Comparison of ENCODE assay signal across 22 cellular contexts in genomic region chr7:155410436-155410835, GRCh38. TPM values are rescaled to one million over a fixed set of nuclear protein-coding genes. Genes with fewer than 3 reads are reported as not detected.
"Had no signal": no experiment of that assay in that cellular context is flagged by ENCODE, and none has a peak within 500 bp of the region (broad histone marks: within the 10 kb centered on the region; RNA-seq: fewer than 3 reads in every experiment).

No MANE protein-coding gene starts in this region.

- ATAC-seq: activated T-cell treated with anti-CD3 and anti-CD28 coated beads, Interleukin-2, amount 50 U/mL, for 72 hours; K562; PC-3; T-helper 17 cell had no signal

- H3K36me3 ChIP-seq: breast epithelium had no signal

- H3K4me1 ChIP-seq: breast epithelium had no signal

- DNase-seq: activated B cell treated with CpG ODN at 0.5 μM for 24 hours; activated CD4-positive, alpha-beta memory T cell treated with anti-CD3 and anti-CD28 coated beads, Interleukin-2, amount 10 ng/mL, durations not matched to agents 7 days and 5 days; activated CD4-positive, alpha-beta T cell treated with anti-CD3 and anti-CD28 coated beads for 1 hour; activated CD4-positive, alpha-beta T cell treated with anti-CD3 and anti-CD28 coated beads, Interleukin-2, amount 50 U/mL, for 1 hour; activated CD8-positive, alpha-beta memory T cell treated with anti-CD3 and anti-CD28 coated beads, Interleukin-2, amount 50 U/mL, for 4 hours; activated naive CD4-positive, alpha-beta T cell treated with anti-CD3 and anti-CD28 coated beads, Interleukin-2, amount 50 U/mL, for 16 hours; activated T-cell treated with anti-CD3 and anti-CD28 coated beads, Interleukin-2, amount 50 U/mL, for 72 hours; central memory CD4-positive, alpha-beta T cell; Karpas-422; MM.1S; NCI-H1105; NCI-H1436; NCI-H1694 treated with DMSO at 0.1 percent for 48 hours; NCI-H2029 treated with DMSO at 0.1 percent for 48 hours; NCI-H524; PC-3; SHP77 treated with DMSO at 0.1 percent for 48 hours; T-helper 17 cell; T-helper 9 cell had no signal

- H3K9me3 ChIP-seq: breast epithelium had no signal

- H3K27ac ChIP-seq: breast epithelium had no signal

- H3K4me3 ChIP-seq: breast epithelium, K562 had no signal

RNA-seq across cellular contexts. Expression of gene EN2, which starts 47.5 kb away (rescaled TPM):
- total RNA-seq: activated B cell treated with CpG ODN at 0.5 μM for 24 hours; activated CD4-positive, alpha-beta memory T cell treated with anti-CD3 and anti-CD28 coated beads, Interleukin-2, amount 10 ng/mL, durations not matched to agents 7 days and 5 days; activated T-cell treated with anti-CD3 and anti-CD28 coated beads, Interleukin-2, amount 50 U/mL, for 72 hours; aorta; T-helper 17 cell had no signal
- polyA plus RNA-seq: aorta had no signal
